ENCODE assay signal across 13 cellular contexts in the genomic region with DNA sequence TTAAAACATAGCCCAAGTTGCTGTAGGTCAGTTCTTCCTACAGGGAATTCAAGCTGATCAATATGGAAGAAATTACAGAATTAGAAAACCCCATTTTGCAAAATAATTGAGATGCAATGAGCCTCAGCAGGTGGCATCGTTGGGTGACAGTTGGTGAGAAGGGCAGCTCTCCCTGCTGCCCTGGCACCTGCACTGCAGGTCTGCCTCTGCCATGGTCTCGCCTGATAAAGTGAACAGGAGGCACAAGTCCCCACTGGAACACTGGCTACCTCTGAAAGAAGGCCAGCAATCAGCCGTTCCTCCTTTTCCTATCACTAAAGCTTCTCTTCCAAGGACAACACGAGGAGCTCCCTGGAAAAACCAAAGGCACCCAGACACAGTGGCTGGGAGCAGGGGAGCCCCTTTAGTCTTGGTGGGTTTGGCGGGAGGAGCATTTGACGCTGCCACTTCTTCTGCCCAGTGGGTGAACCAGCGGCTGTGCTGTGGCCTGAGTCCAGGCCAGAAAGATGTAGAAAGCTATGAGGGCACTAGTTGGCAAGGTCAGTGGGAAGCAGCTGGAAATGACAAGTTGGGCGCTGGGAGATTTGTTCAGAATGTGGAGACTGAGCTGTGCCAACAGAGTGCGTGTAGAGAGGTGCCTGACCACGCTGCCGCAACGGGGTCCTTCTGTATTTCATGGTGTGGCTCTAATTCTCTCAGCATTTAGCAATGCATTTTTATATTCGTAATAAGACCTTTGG.
"Had no signal": no experiment of that assay in that cellular context is flagged by ENCODE, and none has a peak within 500 bp of the region (broad histone marks: within the 10 kb centered on the region; RNA-seq: fewer than 3 reads in every experiment).

No MANE protein-coding gene starts in this region.

- DNase-seq: activated CD4-positive, alpha-beta T cell treated with anti-CD3 and anti-CD28 coated beads, Interleukin-2, amount 50 U/mL, for 4 hours; activated naive CD4-positive, alpha-beta T cell treated with anti-CD3 and anti-CD28 coated beads, Interleukin-2, amount 50 U/mL, for 16 hours; activated T-cell treated with anti-CD3 and anti-CD28 coated beads, Interleukin-2, amount 50 U/mL, for 1 hour; adrenal gland; central memory CD4-positive, alpha-beta T cell; effector memory CD4-positive, alpha-beta T cell; hippocampal formation; midbrain; naive thymus-derived CD4-positive, alpha-beta T cell; sigmoid colon; stimulated activated CD4-positive, alpha-beta T cell treated with anti-CD3 and anti-CD28 coated beads, Interleukin-4, amount 100 ng/mL, for 24 hours had no signal

- H3K4me1 ChIP-seq: adrenal gland had no signal

- H3K9me3 ChIP-seq: adrenal gland, sigmoid colon had no signal

- H3K36me3 ChIP-seq: adrenal gland, sigmoid colon had no signal

- H3K4me3 ChIP-seq: adrenal gland, lung, sigmoid colon had no signal

- ATAC-seq: activated CD4-positive, CD25-positive, alpha-beta regulatory T cell treated with anti-CD3 and anti-CD28 coated beads, Interleukin-2, amount 50 U/mL, for 24 hours; naive thymus-derived CD4-positive, alpha-beta T cell had no signal

- H3K27me3 ChIP-seq: adrenal gland, sigmoid colon had no signal

- H3K27ac ChIP-seq: adrenal gland, sigmoid colon had no signal
